Comparison of ENCODE assay signal across 15 cellular contexts in genomic region chr18:11178951-11179549, GRCh38. TPM values are rescaled to one million over a fixed set of nuclear protein-coding genes. Genes with fewer than 3 reads are reported as not detected.
A peak's percentile ranks its signal among the peaks of the same experiment; 100 is the strongest.
DNase-seq lines count a peak whose midpoint lies in the region; ATAC-seq, FAIRE-seq and TF ChIP-seq lines count a peak whose summit lies in the region.
"Had no signal": no experiment of that assay in that cellular context is flagged by ENCODE, and none has a peak within 500 bp of the region (broad histone marks: within the 10 kb centered on the region; RNA-seq: fewer than 3 reads in every experiment).

No MANE protein-coding gene starts in this region.

- H3K4me1 ChIP-seq in pancreas = no peaks in the 10 kb centered on the region
- no peaks in the 10 kb centered on the region for H3K4me1 ChIP-seq in foreskin keratinocyte
- H3K4me1 ChIP-seq: BE2C had no signal

- no peak for FAIRE-seq in pancreas (lab: Jason Lieb, UNC)
- FAIRE-seq: TTC549 had no signal

- H3K4me3 Mint-ChIP-seq in type B pancreatic cell = no peak overlapping the region
- H3K4me3 Mint-ChIP-seq: activated naive CD8-positive, alpha-beta T cell treated with anti-CD3 and anti-CD28 coated beads, Interleukin-2, amount 10 ng/mL, durations not matched to agents 7 days and 5 days had no signal

- intact Hi-C loops in pancreas (cut with DNase I) = no loop called here

- DNase-seq in AG09319 (ENCODE audit: extremely low read depth, low read depth) (peak; percentile 16), NOMO-1 (lab: John Stamatoyannopoulos, UW; ENCODE audit: unreplicated experiment in 2 of 2) (peak; percentile 67 to 78), fibroblast of mammary gland (ENCODE audit: low read depth) (peak; percentile 87), pancreas (no peak), foreskin keratinocyte (no peak), cerebellum (ENCODE audit: low spot score) (no peak), type B pancreatic cell (ENCODE audit: extremely low spot score, unreplicated experiment) (no peak)
- DNase-seq: activated naive CD8-positive, alpha-beta T cell treated with anti-CD3 and anti-CD28 coated beads, Interleukin-2, amount 10 ng/mL, durations not matched to agents 7 days and 5 days; BE2C; effector memory CD4-positive, alpha-beta T cell; MG63; NCI-H226 had no signal

- peak in 3 of 4 donors; percentile 14 to 37 (median 25) for ATAC-seq in pancreas
- no peak for ATAC-seq in foreskin keratinocyte
- ATAC-seq in GM21528 (IDR thresholded peaks at IDR 0.05; ENCODE audit: low FRiP score, unreplicated experiment) = no peak

- no peak overlapping the region for H3K27ac Mint-ChIP-seq in type B pancreatic cell
- H3K27ac Mint-ChIP-seq: activated naive CD8-positive, alpha-beta T cell treated with anti-CD3 and anti-CD28 coated beads, Interleukin-2, amount 10 ng/mL, durations not matched to agents 7 days and 5 days had no signal

- no peaks in the 10 kb centered on the region for H3K36me3 Mint-ChIP-seq in type B pancreatic cell
- H3K36me3 Mint-ChIP-seq: activated naive CD8-positive, alpha-beta T cell treated with anti-CD3 and anti-CD28 coated beads, Interleukin-2, amount 10 ng/mL, durations not matched to agents 7 days and 5 days had no signal

- no peak overlapping the region for H3K27ac ChIP-seq in pancreas
- H3K27ac ChIP-seq in foreskin keratinocyte = no peak overlapping the region

- no peaks in the 10 kb centered on the region for H3K9me3 ChIP-seq in pancreas
- H3K9me3 ChIP-seq: BE2C, MG63 had no signal

- TF ChIP-seq CTCF in AG09319 (IDR thresholded peaks at IDR 0.05; ENCODE audit: low read depth, low read length) = no peak
- TF ChIP-seq CTCF in fibroblast of mammary gland (conservative IDR thresholded peaks at IDR 0.05; ENCODE audit: control insufficient read depth, insufficient read depth, low read depth, low read length) = no peak
- no peak for TF ChIP-seq CTCF in pancreas (IDR thresholded peaks at IDR 0.05)
- TF ChIP-seq CTCF in foreskin keratinocyte (conservative IDR thresholded peaks at IDR 0.05) = no peak
- TF ChIP-seq CTCF in type B pancreatic cell (conservative IDR thresholded peaks at IDR 0.05) = no peak

- no peaks in the 10 kb centered on the region for H3K36me3 ChIP-seq in pancreas
- H3K36me3 ChIP-seq: BE2C, MG63 had no signal

- H3K27me3 Mint-ChIP-seq in type B pancreatic cell = no peaks in the 10 kb centered on the region

- H3K27me3 ChIP-seq in pancreas (no peaks in the 10 kb centered on the region), foreskin keratinocyte (no peaks in the 10 kb centered on the region)
- H3K27me3 ChIP-seq: BE2C, MG63 had no signal

- no peaks in the 10 kb centered on the region for H3K9me3 Mint-ChIP-seq in type B pancreatic cell
- H3K9me3 Mint-ChIP-seq: activated naive CD8-positive, alpha-beta T cell treated with anti-CD3 and anti-CD28 coated beads, Interleukin-2, amount 10 ng/mL, durations not matched to agents 7 days and 5 days had no signal

- H3K4me1 Mint-ChIP-seq in type B pancreatic cell (ENCODE audit: unreplicated experiment) = peaks cover 18% of the 10 kb centered on the region
- H3K4me1 Mint-ChIP-seq: activated naive CD8-positive, alpha-beta T cell treated with anti-CD3 and anti-CD28 coated beads, Interleukin-2, amount 10 ng/mL, durations not matched to agents 7 days and 5 days had no signal

- H3K4me3 ChIP-seq in fibroblast of mammary gland (ENCODE audit: control insufficient read depth, low read depth, low read length) = no peak overlapping the region
- H3K4me3 ChIP-seq in pancreas = no peak overlapping the region
- H3K4me3 ChIP-seq: MG63 had no signal

- WGBS in pancreas, 2 donors = 60 to 72% methylated on average over 14 of the region's 14 CpGs

RNA-seq across cellular contexts. Expression of gene PIEZO2, which starts 29.7 kb away (rescaled TPM):
- total RNA-seq in pancreas = 10 to 100 TPM in 1 of 6 donors, 1 to 10 TPM in 5; 1.1 to 11.1 (median 3.6) TPM
- polyA plus RNA-seq in pancreas = under 1 TPM; 0.38 to 0.96 TPM
- total RNA-seq in foreskin keratinocyte = not detected in 2 replicates
- polyA plus RNA-seq in foreskin keratinocyte = not detected in 2 replicates
- 11.0 TPM for total RNA-seq in cerebellum
- total RNA-seq in type B pancreatic cell (ENCODE audit: low replicate concordance) = 21.8 and 38.8 TPM in 2 replicates
- total RNA-seq: activated naive CD8-positive, alpha-beta T cell treated with anti-CD3 and anti-CD28 coated beads, Interleukin-2, amount 10 ng/mL, durations not matched to agents 7 days and 5 days; G401 had no signal

Comparison
In these comparisons a context has a peak if more than half of its experiments do, and no peak if none do; other contexts are left out.
1. DNase-seq: peak in AG09319 (single experiment), NOMO-1 (2 of 2) and fibroblast of mammary gland (single experiment); none in pancreas (0 of 6), foreskin keratinocyte (0 of 2), cerebellum (single experiment) and type B pancreatic cell (single experiment).
2. ATAC-seq: peak in pancreas (3 of 4); none in foreskin keratinocyte (single experiment) and GM21528 (single experiment).